27 cellular contexts compared by ENCODE assay signal in genomic region chr6:168289571-168289962, GRCh38. TPM values are rescaled to one million over a fixed set of nuclear protein-coding genes. Genes with fewer than 3 reads are reported as not detected.
DNase-seq lines count a peak whose midpoint lies in the region; ATAC-seq, FAIRE-seq and TF ChIP-seq lines count a peak whose summit lies in the region.
"Had no signal": no experiment of that assay in that cellular context is flagged by ENCODE, and none has a peak within 500 bp of the region (broad histone marks: within the 10 kb centered on the region; RNA-seq: fewer than 3 reads in every experiment).

No MANE protein-coding gene starts in this region.

- no peak overlapping the region for H3K4me3 ChIP-seq in HEK293 (ENCODE audit: low read depth, low read length)
- peak overlapping the region; percentile 7 for H3K4me3 ChIP-seq in trophoblast cell (ENCODE audit: low read depth, low read length)
- H3K4me3 ChIP-seq in sigmoid colon = no peak overlapping the region
- H3K4me3 ChIP-seq: BLaER1 had no signal

- intact Hi-C loops in sigmoid colon (cut with DNase I) = no loop called here

- no peak for FAIRE-seq in H54 (lab: Jason Lieb, UNC)
- FAIRE-seq: A204.1, G401.6, GM12891 had no signal

- H3K36me3 ChIP-seq in HEK293 (ENCODE audit: control insufficient read depth in 2 of 2, insufficient read depth in 1 of 2, low read length in 2 of 2) (no peaks in the 10 kb centered on the region), trophoblast cell (ENCODE audit: control insufficient read depth in 1 of 2, insufficient read depth in 2 of 2, low read length in 2 of 2) (no peaks in the 10 kb centered on the region), sigmoid colon (no peaks in the 10 kb centered on the region)
- H3K36me3 ChIP-seq: BE2C, BLaER1 had no signal

- no peak overlapping the region for H2AFZ ChIP-seq in trophoblast cell (ENCODE audit: insufficient read depth, low read length, poor library complexity)

- no peak for ATAC-seq in GM18519 (IDR thresholded peaks at IDR 0.05; ENCODE audit: low FRiP score, unreplicated experiment)

- no peak overlapping the region for H2BK5ac ChIP-seq in trophoblast cell (ENCODE audit: low read depth, low read length, poor library complexity)

- TF ChIP-seq POLR2A in sigmoid colon (IDR thresholded peaks at IDR 0.05) (no peak), H54 (IDR thresholded peaks at IDR 0.05; ENCODE audit: low read depth, low read length) (no peak)

- H3K27me3 ChIP-seq in trophoblast cell (ENCODE audit: insufficient read depth, low read length) = no peaks in the 10 kb centered on the region
- H3K27me3 ChIP-seq in sigmoid colon = no peaks in the 10 kb centered on the region
- H3K27me3 ChIP-seq: BE2C, BLaER1 had no signal

- no peak overlapping the region for H3K9ac ChIP-seq in trophoblast cell (ENCODE audit: low read length)
- H3K9ac ChIP-seq: BLaER1 had no signal

- no peak overlapping the region for H2AK5ac ChIP-seq in trophoblast cell (ENCODE audit: low read length)

- H3K9me3 ChIP-seq in HEK293 (ENCODE audit: control insufficient read depth, insufficient read depth, low read depth, low read length) (no peaks in the 10 kb centered on the region), trophoblast cell (ENCODE audit: insufficient read depth, low read depth, low read length) (peaks cover 4% of the 10 kb centered on the region), sigmoid colon (no peaks in the 10 kb centered on the region)
- H3K9me3 ChIP-seq: BE2C, BLaER1 had no signal

- H2BK120ac ChIP-seq in trophoblast cell (ENCODE audit: insufficient read depth, low read length, poor library complexity) = no peak overlapping the region

- TF ChIP-seq EP300 in sigmoid colon (IDR thresholded peaks at IDR 0.05) = no peak

- POLR2A ChIA-PET in HEK293 (lab: Yijun Ruan, JAX) = no interaction called here

- no CpG with 5 or more reads among the region's 3 CpGs for WGBS in trophoblast cell (ENCODE audit: extremely low coverage, insufficient coverage, insufficient read length)
- 64 to 81% methylated on average over 3 of the region's 3 CpGs for WGBS in sigmoid colon, 2 donors

- no peak overlapping the region for H3K23ac ChIP-seq in trophoblast cell (ENCODE audit: low read length)

- no peaks in the 10 kb centered on the region for H3K79me2 ChIP-seq in trophoblast cell (ENCODE audit: control insufficient read depth, insufficient read depth, low read length, poor library complexity)

- no peak overlapping the region for H3K14ac ChIP-seq in trophoblast cell (ENCODE audit: low read length)

- no peak overlapping the region for H3K4ac ChIP-seq in trophoblast cell (ENCODE audit: low read depth, low read length)

- no peak for TF ChIP-seq CTCF in HEK293 (tag by site-specific recombination; IDR thresholded peaks at IDR 0.05)
- no peak for TF ChIP-seq CTCF in sigmoid colon (IDR thresholded peaks at IDR 0.05)

- H2BK12ac ChIP-seq in trophoblast cell (ENCODE audit: low read length) = no peak overlapping the region

- no peak overlapping the region for H4K91ac ChIP-seq in trophoblast cell (ENCODE audit: low read depth, low read length)

- no peak overlapping the region for H3K4me2 ChIP-seq in trophoblast cell (ENCODE audit: low read length)
- H3K4me2 ChIP-seq: BLaER1 had no signal

- no peak overlapping the region for H3K18ac ChIP-seq in trophoblast cell (ENCODE audit: low read length)

- H4K12ac ChIP-seq in trophoblast cell (ENCODE audit: low read depth, low read length) = no peak overlapping the region

- CTCF ChIA-PET in HEK293 (lab: Yijun Ruan, JAX) = interaction anchor here (0.6 to 1.0 kb wide), 2 partner anchors 66 to 845 kb away, joined by 3 to 6 read pairs; no protein-coding TSS in a partner anchor

- H4K8ac ChIP-seq in trophoblast cell (ENCODE audit: low read depth, low read length) = no peak overlapping the region

- no peak overlapping the region for H3K27ac ChIP-seq in HEK293 (ENCODE audit: extremely low read depth, low read depth, low read length)
- H3K27ac ChIP-seq in trophoblast cell (ENCODE audit: low read depth, low read length) = no peak overlapping the region
- H3K27ac ChIP-seq in sigmoid colon = no peak overlapping the region
- H3K27ac ChIP-seq: BLaER1 had no signal

- no peaks in the 10 kb centered on the region for H3K79me1 ChIP-seq in trophoblast cell (ENCODE audit: low read length)

- H3K4me1 ChIP-seq in HEK293 (ENCODE audit: control insufficient read depth, insufficient read depth, low read length) (peaks cover 6% of the 10 kb centered on the region), trophoblast cell (ENCODE audit: control insufficient read depth in 1 of 2, insufficient read depth in 2 of 2, low read length in 2 of 2) (no peaks in the 10 kb centered on the region), sigmoid colon (peaks cover 0 to 11% (median 7%) of the 10 kb centered on the region in 4 donors)

- DNase-seq in trophoblast cell (no peak), sigmoid colon (peak; percentile 19), H54 (ENCODE audit: insufficient read length, low spot score) (no peak)
- DNase-seq: 8988T; ACHN; BE2C; C1 segment of cervical spinal cord; CD4-positive, alpha-beta memory T cell; CD4-positive, CD25-positive, alpha-beta regulatory T cell; CD8-positive, alpha-beta memory T cell; COR-L47; DMS 273 treated with DMSO at 0.1 percent for 48 hours; DMS153; DMS53; DMS79; DND-41; EL; GF-D8 had no signal

TF ChIP-seq in HEK293, 187 proteins besides CTCF, POLR2A, EP300 and RAD21:
- TF ChIP-seq RBAK (tag by site-specific recombination; IDR thresholded peaks at IDR 0.05) (peak; percentile 41; the same call in 1 of the 2 replicates), SALL2 (tag by site-specific recombination; IDR thresholded peaks at IDR 0.05; ENCODE audit: borderline replicate concordance) (no peak), HOXA7 (CRISPR knock-in tag; IDR thresholded peaks at IDR 0.05; ENCODE audit: borderline replicate concordance) (no peak), ZNF350 (tag by site-specific recombination; IDR thresholded peaks at IDR 0.05) (no peak), ZNF211 (tag by site-specific recombination; IDR thresholded peaks at IDR 0.05; ENCODE audit: low read depth) (no peak), ZNF529 (tag by site-specific recombination; IDR thresholded peaks at IDR 0.05; ENCODE audit: insufficient replicate concordance) (no peak), KLF8 (tag by site-specific recombination; IDR thresholded peaks at IDR 0.05) (no peak)

RNA-seq across cellular contexts. Expression of gene DACT2, which starts 30.0 kb away (rescaled TPM):
- polyA plus RNA-seq in trophoblast cell (2013) = 30.3 and 30.7 TPM in 2 replicates
- 1 to 10 TPM in 1 of 4 donors, under 1 TPM in 3; 0.16 to 1.1 (median 0.52) TPM for total RNA-seq in sigmoid colon
- polyA plus RNA-seq in sigmoid colon = under 1 TPM; 0.23 to 0.92 (median 0.60) TPM
- total RNA-seq: CD4-positive, alpha-beta memory T cell; CD4-positive, CD25-positive, alpha-beta regulatory T cell; CD8-positive, alpha-beta memory T cell; Daoy had no signal
- polyA plus RNA-seq: AG04450; CD14-positive monocyte; CD4-positive, alpha-beta memory T cell; CD4-positive, CD25-positive, alpha-beta regulatory T cell; CD8-positive, alpha-beta memory T cell had no signal
